Comparison of ENCODE assay signal across 10 cellular contexts in the genomic region with DNA sequence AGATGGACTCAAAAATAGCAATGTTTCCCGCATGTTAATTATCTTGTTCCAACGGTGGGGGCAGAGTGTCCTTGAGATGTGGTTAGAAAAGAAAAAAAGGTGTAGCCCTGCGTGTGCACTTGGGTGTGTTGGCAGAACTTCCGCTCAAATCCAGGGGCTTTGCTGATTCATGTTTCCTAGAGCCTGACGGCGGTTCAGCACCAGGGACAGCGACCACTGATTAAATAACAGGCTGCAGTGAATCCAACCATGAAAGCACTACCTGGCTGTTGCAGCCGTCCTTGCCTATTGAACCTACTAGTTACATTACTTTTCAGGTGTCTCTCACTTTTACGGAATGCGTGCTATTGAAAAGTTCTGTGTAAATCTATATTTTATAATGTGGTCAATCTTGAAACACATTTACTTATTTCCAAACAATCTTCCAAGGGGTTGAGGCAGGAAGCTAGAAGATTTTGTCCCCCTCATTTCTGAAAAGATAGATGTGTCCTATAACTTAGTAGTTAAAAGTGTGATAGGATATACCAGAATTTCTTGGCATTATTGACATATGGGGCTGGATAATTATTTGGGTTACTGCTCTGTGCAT.
DNase-seq lines count a peak whose midpoint lies in the region; ATAC-seq and TF ChIP-seq lines count a peak whose summit lies in the region.
"Had no signal": no experiment of that assay in that cellular context is flagged by ENCODE, and none has a peak within 500 bp of the region (broad histone marks: within the 10 kb centered on the region; RNA-seq: fewer than 3 reads in every experiment).

No MANE protein-coding gene starts in this region.

- no peaks in the 10 kb centered on the region for H3K9me3 ChIP-seq in vagina

- no peak overlapping the region for H3K4me3 Mint-ChIP-seq in stimulated activated memory B cell treated with anti-CD40 and anti-IgM and Interleukin-4, amounts not matched to agents 10 μg/mL and 1 μg/mL and 100 μg/mL, for 72 hours
- H3K4me3 Mint-ChIP-seq: immature natural killer cell; stimulated activated naive CD8-positive, alpha-beta T cell treated with anti-CD3 and anti-CD28 coated beads, Interleukin-15, Interleukin-2, amounts not matched to agents 100 ng/mL and 50 ng/mL, for 24 hours had no signal

- H3K36me3 Mint-ChIP-seq in stimulated activated memory B cell treated with anti-CD40 and anti-IgM and Interleukin-4, amounts not matched to agents 10 μg/mL and 1 μg/mL and 100 μg/mL, for 72 hours, result no peaks in the 10 kb centered on the region
- H3K36me3 Mint-ChIP-seq: immature natural killer cell had no signal

- H3K27me3 Mint-ChIP-seq in stimulated activated memory B cell treated with anti-CD40 and anti-IgM and Interleukin-4, amounts not matched to agents 10 μg/mL and 1 μg/mL and 100 μg/mL, for 72 hours, result peaks cover 9% of the 10 kb centered on the region
- H3K27me3 Mint-ChIP-seq: stimulated activated naive CD8-positive, alpha-beta T cell treated with anti-CD3 and anti-CD28 coated beads, Interleukin-15, Interleukin-2, amounts not matched to agents 100 ng/mL and 50 ng/mL, for 24 hours had no signal

- TF ChIP-seq POLR2A in vagina (IDR thresholded peaks at IDR 0.05), result no peak

- H3K27ac ChIP-seq in foreskin keratinocyte, result no peak overlapping the region
- H3K27ac ChIP-seq in vagina, result no peak overlapping the region

- peak; percentile 9 for DNase-seq in stimulated activated CD4-positive, alpha-beta T cell treated with anti-CD3 and anti-CD28 coated beads, Interleukin-12 subunit alpha, Interleukin-12 subunit beta, amount 100 ng/mL, for 4 hours
- no peak for DNase-seq in stimulated activated CD4-positive, alpha-beta T cell treated with anti-CD3 and anti-CD28 coated beads, Interleukin-1b, Interleukin-23, amount 100 ng/mL, for 48 hours
- DNase-seq in SW480 (ENCODE audit: low spot score) (peak; percentile 44), foreskin keratinocyte (peak; percentile 3 to 29), smooth muscle cell of the brain vasculature (ENCODE audit: low read depth, low spot score) (peak; percentile 4), cerebellar cortex (ENCODE audit: low spot score) (no peak), vagina (ENCODE audit: extremely low spot score in 2 of 2) (no peak)

- no peaks in the 10 kb centered on the region for H3K4me1 ChIP-seq in foreskin keratinocyte
- no peaks in the 10 kb centered on the region for H3K4me1 ChIP-seq in vagina

- peaks cover 7% of the 10 kb centered on the region for H3K9me3 Mint-ChIP-seq in stimulated activated memory B cell treated with anti-CD40 and anti-IgM and Interleukin-4, amounts not matched to agents 10 μg/mL and 1 μg/mL and 100 μg/mL, for 72 hours

- no peak for ATAC-seq in foreskin keratinocyte
- no peak for ATAC-seq in stimulated activated memory B cell treated with anti-CD40 and anti-IgM and Interleukin-4, amounts not matched to agents 10 μg/mL and 1 μg/mL and 100 μg/mL, for 72 hours

- no peaks in the 10 kb centered on the region for H3K4me1 Mint-ChIP-seq in stimulated activated memory B cell treated with anti-CD40 and anti-IgM and Interleukin-4, amounts not matched to agents 10 μg/mL and 1 μg/mL and 100 μg/mL, for 72 hours
- H3K4me1 Mint-ChIP-seq: immature natural killer cell had no signal

- H3K36me3 ChIP-seq in vagina, result no peaks in the 10 kb centered on the region

- H3K4me3 ChIP-seq in vagina, result no peak overlapping the region

- no peaks in the 10 kb centered on the region for H3K27me3 ChIP-seq in foreskin keratinocyte
- no peaks in the 10 kb centered on the region for H3K27me3 ChIP-seq in vagina

- H3K27ac Mint-ChIP-seq in stimulated activated memory B cell treated with anti-CD40 and anti-IgM and Interleukin-4, amounts not matched to agents 10 μg/mL and 1 μg/mL and 100 μg/mL, for 72 hours, result no peak overlapping the region
- H3K27ac Mint-ChIP-seq: immature natural killer cell; stimulated activated naive CD8-positive, alpha-beta T cell treated with anti-CD3 and anti-CD28 coated beads, Interleukin-15, Interleukin-2, amounts not matched to agents 100 ng/mL and 50 ng/mL, for 24 hours had no signal

- TF ChIP-seq CTCF in foreskin keratinocyte (conservative IDR thresholded peaks at IDR 0.05) (no peak), vagina (IDR thresholded peaks at IDR 0.05) (no peak)

- intact Hi-C loops in vagina (cut with DNase I), result no loop called here

Comparison
In these comparisons a context has a peak if more than half of its experiments do, and no peak if none do; other contexts are left out.
1. DNase-seq: peak in stimulated activated CD4-positive, alpha-beta T cell treated with anti-CD3 and anti-CD28 coated beads, Interleukin-12 subunit alpha, Interleukin-12 subunit beta, amount 100 ng/mL, for 4 hours (single experiment), SW480 (single experiment), foreskin keratinocyte (2 of 2) and smooth muscle cell of the brain vasculature (single experiment); none in stimulated activated CD4-positive, alpha-beta T cell treated with anti-CD3 and anti-CD28 coated beads, Interleukin-1b, Interleukin-23, amount 100 ng/mL, for 48 hours (single experiment), cerebellar cortex (single experiment) and vagina (0 of 2).